18 cellular contexts compared by ENCODE assay signal in the genomic region with DNA sequence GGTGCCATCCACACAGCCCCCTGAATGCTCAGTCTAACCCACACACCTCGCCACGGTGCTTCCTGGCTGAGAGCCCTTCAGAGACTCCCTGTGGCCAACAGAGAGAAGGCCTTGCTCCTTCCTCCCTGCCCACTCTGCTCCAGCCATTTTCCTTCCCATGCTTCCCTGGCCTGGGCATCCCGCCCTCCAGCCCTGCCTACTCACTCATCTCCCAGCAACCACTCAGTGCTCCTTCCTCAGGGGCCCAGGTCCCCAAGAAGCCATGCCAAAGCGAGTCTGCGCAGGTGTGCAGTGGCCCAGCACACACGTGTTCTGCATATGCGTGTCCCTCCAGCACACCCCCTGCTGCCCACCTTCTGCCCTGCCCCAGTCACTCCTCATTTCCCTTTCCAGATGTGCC. TPM values are rescaled to one million over a fixed set of nuclear protein-coding genes. Genes with fewer than 3 reads are reported as not detected.
DNase-seq lines count a peak whose midpoint lies in the region; ATAC-seq and TF ChIP-seq lines count a peak whose summit lies in the region.
"Had no signal": no experiment of that assay in that cellular context is flagged by ENCODE, and none has a peak within 500 bp of the region (broad histone marks: within the 10 kb centered on the region; RNA-seq: fewer than 3 reads in every experiment).

No MANE protein-coding gene starts in this region.

- TF ChIP-seq POLR2A in breast epithelium (IDR thresholded peaks at IDR 0.05) (no peak), esophagus squamous epithelium (IDR thresholded peaks at IDR 0.05) (no peak)

- BruUV-seq in MCF 10A (replicated peaks; lab: Mats Ljungman, UMichigan): no TSS peak

- TF ChIP-seq CTCF in MCF 10A (IDR thresholded peaks at IDR 0.05; ENCODE audit: unreplicated experiment) (no peak), breast epithelium (IDR thresholded peaks at IDR 0.05) (no peak), esophagus squamous epithelium (IDR thresholded peaks at IDR 0.05) (no peak)

- H3K9me3 Mint-ChIP-seq in MCF 10A (ENCODE audit: unreplicated experiment): no peaks in the 10 kb centered on the region
- H3K9me3 Mint-ChIP-seq: activated naive CD4-positive, alpha-beta T cell treated with anti-CD3 and anti-CD28 coated beads, Interleukin-2, amount 50 U/mL, for 24 hours; activated T-cell treated with anti-CD3 and anti-CD28 coated beads, Interleukin-2, amount 50 U/mL, for 72 hours; effector memory CD8-positive, alpha-beta T cell had no signal

- 56 to 100% methylated on average over 1 to 7 of the region's 7 CpGs for WGBS in esophagus squamous epithelium, 2 donors

- H3K4me3 ChIP-seq in breast epithelium (no peak overlapping the region), esophagus squamous epithelium (no peak overlapping the region)
- H3K4me3 ChIP-seq: left lung, Peyer's patch had no signal

- POLR2A ChIA-PET in MCF 10A (lab: Yijun Ruan, JAX): interaction anchor here (1.4 kb wide), 1 partner anchor 57 kb away, joined by 3 read pairs; a partner anchor contains a TSS

- H3K4me3 Mint-ChIP-seq in MCF 10A (ENCODE audit: unreplicated experiment): no peak overlapping the region
- H3K4me3 Mint-ChIP-seq in T-helper 17 cell: no peak overlapping the region
- H3K4me3 Mint-ChIP-seq: activated CD4-positive, alpha-beta T cell treated with anti-CD3 and anti-CD28 coated beads for 36 hours; activated naive CD4-positive, alpha-beta T cell treated with anti-CD3 and anti-CD28 coated beads, Interleukin-2, amount 50 U/mL, for 24 hours; activated T-cell treated with anti-CD3 and anti-CD28 coated beads, Interleukin-2, amount 50 U/mL, for 72 hours; effector memory CD8-positive, alpha-beta T cell had no signal

- DNase-seq in MCF 10A (ENCODE audit: unreplicated experiment) (no peak), breast epithelium (ENCODE audit: low spot score in 2 of 2) (no peak), T-helper 17 cell (no peak), esophagus squamous epithelium (lab: John Stamatoyannopoulos, UW) (no peak), NOMO-1 treated with dmso at 0.1 percent for 144 hours (lab: John Stamatoyannopoulos, UW; ENCODE audit: unreplicated experiment) (no peak), hepatic stellate cell (ENCODE audit: low spot score) (no peak)
- DNase-seq: activated CD4-positive, alpha-beta T cell treated with anti-CD3 and anti-CD28 coated beads for 36 hours; activated T-cell treated with anti-CD3 and anti-CD28 coated beads, Interleukin-2, amount 50 U/mL, for 72 hours; effector memory CD8-positive, alpha-beta T cell; glutamatergic neuron; left lung; MV-4-11; NCI-H226; Peyer's patch; stimulated activated CD4-positive, alpha-beta T cell treated with anti-CD3 and anti-CD28 coated beads, Interleukin-4, amount 100 ng/mL, for 4 hours had no signal

- H3K36me3 Mint-ChIP-seq in MCF 10A (ENCODE audit: insufficient read depth, unreplicated experiment): peaks cover 26% of the 10 kb centered on the region
- H3K36me3 Mint-ChIP-seq in T-helper 17 cell (ENCODE audit: low read depth): peaks cover 3% of the 10 kb centered on the region

- H3K4me1 ChIP-seq in breast epithelium (no peaks in the 10 kb centered on the region), esophagus squamous epithelium (peaks cover 33 to 98% (median 39%) of the 10 kb centered on the region in 3 donors)

- H3K27me3 ChIP-seq in breast epithelium: no peaks in the 10 kb centered on the region
- no peaks in the 10 kb centered on the region for H3K27me3 ChIP-seq in esophagus squamous epithelium
- H3K27me3 ChIP-seq: left lung, Peyer's patch had no signal

- ATAC-seq in T-helper 17 cell (no peak), HG02571 (IDR thresholded peaks at IDR 0.05; ENCODE audit: unreplicated experiment) (no peak)
- ATAC-seq: activated CD4-positive, alpha-beta T cell treated with anti-CD3 and anti-CD28 coated beads for 36 hours; activated T-cell treated with anti-CD3 and anti-CD28 coated beads, Interleukin-2, amount 50 U/mL, for 72 hours; effector memory CD8-positive, alpha-beta T cell; left lung had no signal

- peak overlapping the region in 1 of 2 donors; percentile 62 for H3K27ac ChIP-seq in breast epithelium
- H3K27ac ChIP-seq in esophagus squamous epithelium: peak overlapping the region; percentile 48 to 66 (median 64)
- peak overlapping the region; percentile 60 for H3K27ac ChIP-seq in temporal lobe (ENCODE audit: low read depth, low read length)
- H3K27ac ChIP-seq: left lung had no signal

- intact Hi-C loops in MCF 10A (cut with micrococcal nuclease) (no loop called here), breast epithelium (cut with DNase I; ENCODE audit: low total_unique reads) (loop anchor here (5.0 kb wide), 1 partner anchor 50 kb away; no protein-coding TSS in a partner anchor), esophagus squamous epithelium (cut with DNase I) (no loop called here)

- CTCF ChIA-PET in MCF 10A (lab: Yijun Ruan, JAX): interaction anchor here (0.6 to 4.9 kb wide), 4 partner anchors 17 to 383 kb away, joined by 3 to 26 read pairs (median 4); a partner anchor contains a TSS

- peak overlapping the region; percentile 46 for H3K27ac Mint-ChIP-seq in MCF 10A (ENCODE audit: low read depth, unreplicated experiment)
- peak overlapping the region; percentile 59 for H3K27ac Mint-ChIP-seq in T-helper 17 cell
- H3K27ac Mint-ChIP-seq: activated CD4-positive, alpha-beta T cell treated with anti-CD3 and anti-CD28 coated beads for 36 hours; activated naive CD4-positive, alpha-beta T cell treated with anti-CD3 and anti-CD28 coated beads, Interleukin-2, amount 50 U/mL, for 24 hours; activated T-cell treated with anti-CD3 and anti-CD28 coated beads, Interleukin-2, amount 50 U/mL, for 72 hours; effector memory CD8-positive, alpha-beta T cell had no signal

- H3K36me3 ChIP-seq in breast epithelium (no peaks in the 10 kb centered on the region), esophagus squamous epithelium (peaks cover 18 to 98% (median 30%) of the 10 kb centered on the region in 3 donors)

- H3K9me3 ChIP-seq in breast epithelium (no peaks in the 10 kb centered on the region), T-helper 17 cell (ENCODE audit: control insufficient read depth, low read length, poor library complexity, severe bottlenecking) (no peaks in the 10 kb centered on the region), esophagus squamous epithelium (no peaks in the 10 kb centered on the region)
- H3K9me3 ChIP-seq: left lung had no signal

- H3K27me3 Mint-ChIP-seq in MCF 10A (ENCODE audit: insufficient read depth, unreplicated experiment) (no peaks in the 10 kb centered on the region), T-helper 17 cell (no peaks in the 10 kb centered on the region)
- H3K27me3 Mint-ChIP-seq: activated CD4-positive, alpha-beta T cell treated with anti-CD3 and anti-CD28 coated beads for 36 hours; activated naive CD4-positive, alpha-beta T cell treated with anti-CD3 and anti-CD28 coated beads, Interleukin-2, amount 50 U/mL, for 24 hours had no signal

- H3K4me1 Mint-ChIP-seq in MCF 10A (ENCODE audit: insufficient read depth, unreplicated experiment) (no peaks in the 10 kb centered on the region), T-helper 17 cell (peaks cover 17% of the 10 kb centered on the region)
- H3K4me1 Mint-ChIP-seq: activated naive CD4-positive, alpha-beta T cell treated with anti-CD3 and anti-CD28 coated beads, Interleukin-2, amount 50 U/mL, for 24 hours had no signal

RNA-seq across cellular contexts. Expression of a gene that starts 56.4 kb away (rescaled TPM):
- 59.2 and 78.6 TPM in 2 replicates for total RNA-seq in MCF 10A (2022)
- 1 to 10 TPM; 2.6 to 6.6 (median 4.5) TPM for total RNA-seq in breast epithelium
- 1 to 10 TPM; 5.2 to 5.3 TPM for total RNA-seq in T-helper 17 cell
- total RNA-seq in esophagus squamous epithelium: 100 to 1,000 TPM in 2 of 4 donors, 10 to 100 TPM in 2; 72.5 to 163 (median 117) TPM
- total RNA-seq in temporal lobe: 12.8 TPM
